ENCODE assay signal across 22 cellular contexts in the genomic region with DNA sequence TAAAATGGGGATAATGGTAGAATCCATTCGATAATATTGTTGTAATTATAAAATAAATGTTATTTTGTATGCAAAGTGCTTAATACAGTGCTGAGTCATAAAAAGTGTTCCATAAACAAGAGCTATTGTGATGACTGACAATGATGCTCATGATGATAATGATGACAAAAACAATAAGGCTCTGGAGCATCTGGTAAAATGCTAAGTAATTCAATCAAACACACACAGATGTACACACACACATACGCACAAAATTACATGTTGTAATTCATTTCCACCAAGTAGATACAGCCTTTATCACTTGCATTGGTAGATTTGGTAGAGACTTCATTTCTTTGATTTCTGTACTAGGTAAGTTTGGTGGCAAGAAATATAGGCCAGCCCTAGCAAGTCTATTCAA.
"Had no signal": no experiment of that assay in that cellular context is flagged by ENCODE, and none has a peak within 500 bp of the region (broad histone marks: within the 10 kb centered on the region; RNA-seq: fewer than 3 reads in every experiment).

No MANE protein-coding gene starts in this region.

- H3K4me2 ChIP-seq: hepatocyte had no signal

- H3K36me3 ChIP-seq: esophagus muscularis mucosa, gastroesophageal sphincter, heart left ventricle, left lung, lower lobe of right lung had no signal

- FAIRE-seq: colon, endothelial cell of umbilical vein, frontal cortex, keratinocyte had no signal

- ATAC-seq: foreskin keratinocyte, gastroesophageal sphincter, heart left ventricle, left cardiac atrium, left lung, left ventricle myocardium superior, lower lobe of right lung, mucosa of descending colon had no signal

- H2AFZ ChIP-seq: hepatocyte had no signal

- H3K27ac ChIP-seq: coronary artery, dorsolateral prefrontal cortex, esophagus muscularis mucosa, foreskin keratinocyte, gastroesophageal sphincter, heart left ventricle, hepatocyte, left lung, lower lobe of right lung had no signal

- H3K27me3 ChIP-seq: dorsolateral prefrontal cortex, esophagus muscularis mucosa, foreskin keratinocyte, gastroesophageal sphincter, heart left ventricle, hepatocyte, left lung had no signal

- DNase-seq: dermis blood vessel endothelial cell; dorsolateral prefrontal cortex; effector CD4-positive, alpha-beta T cell; effector memory CD4-positive, alpha-beta T cell; foreskin keratinocyte; heart left ventricle; hypothalamus; immature natural killer cell; left cardiac atrium; left lung; left ventricle myocardium superior; lower lobe of right lung; mesenchymal stem cell; mucosa of descending colon had no signal

- H3K9me3 ChIP-seq: esophagus muscularis mucosa, gastroesophageal sphincter, lower lobe of right lung, mucosa of descending colon had no signal

- H3K4me3 ChIP-seq: coronary artery, dorsolateral prefrontal cortex, esophagus muscularis mucosa, gastroesophageal sphincter, heart left ventricle, hepatocyte, left lung, lower lobe of right lung, mucosa of descending colon had no signal

- H3K4me1 ChIP-seq: esophagus muscularis mucosa, foreskin keratinocyte, gastroesophageal sphincter, heart left ventricle, left lung, lower lobe of right lung had no signal
